Comparison of ENCODE assay signal across 1 cellular context in the genomic region with DNA sequence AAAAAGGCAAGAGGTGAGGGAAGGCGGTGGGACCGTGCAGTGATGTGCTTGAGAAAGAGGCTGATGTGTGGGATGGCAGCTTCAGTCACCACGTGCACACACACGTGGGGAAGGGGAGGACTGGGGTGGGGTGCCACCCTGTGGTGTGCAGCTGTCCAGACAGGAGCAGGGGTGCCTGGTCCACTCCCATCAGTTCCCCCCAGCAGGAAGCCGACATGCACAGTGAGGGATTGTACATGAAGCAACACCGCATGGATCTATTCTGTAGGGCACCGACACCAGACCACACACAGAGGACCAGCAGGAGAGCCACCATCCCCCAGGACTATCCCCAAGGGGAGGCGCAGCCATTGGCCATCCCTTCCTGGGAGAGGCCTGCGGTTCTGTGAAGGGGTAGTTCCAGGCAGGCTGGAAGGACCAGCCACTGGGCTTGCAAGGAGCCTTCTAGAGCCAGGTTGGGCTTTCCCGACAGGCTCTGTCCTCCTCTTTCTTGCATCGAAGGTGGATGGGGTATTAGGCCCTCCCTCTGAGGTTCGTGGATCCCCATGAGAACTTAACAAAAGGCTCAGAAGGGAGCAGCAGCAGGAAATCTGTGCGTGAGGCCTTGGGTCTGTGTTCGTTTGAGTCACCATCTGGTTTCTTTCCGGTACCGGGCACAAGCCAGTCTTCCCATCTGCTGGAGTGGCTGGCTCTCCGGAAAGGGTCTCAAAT.
TF ChIP-seq lines count a peak whose summit lies in the region.

No MANE protein-coding gene starts in this region.

TF ChIP-seq in GM23338, 12 proteins besides CTCF, POLR2A, EP300 and RAD21 (continued from another document):
- TF ChIP-seq, protein P1, sequence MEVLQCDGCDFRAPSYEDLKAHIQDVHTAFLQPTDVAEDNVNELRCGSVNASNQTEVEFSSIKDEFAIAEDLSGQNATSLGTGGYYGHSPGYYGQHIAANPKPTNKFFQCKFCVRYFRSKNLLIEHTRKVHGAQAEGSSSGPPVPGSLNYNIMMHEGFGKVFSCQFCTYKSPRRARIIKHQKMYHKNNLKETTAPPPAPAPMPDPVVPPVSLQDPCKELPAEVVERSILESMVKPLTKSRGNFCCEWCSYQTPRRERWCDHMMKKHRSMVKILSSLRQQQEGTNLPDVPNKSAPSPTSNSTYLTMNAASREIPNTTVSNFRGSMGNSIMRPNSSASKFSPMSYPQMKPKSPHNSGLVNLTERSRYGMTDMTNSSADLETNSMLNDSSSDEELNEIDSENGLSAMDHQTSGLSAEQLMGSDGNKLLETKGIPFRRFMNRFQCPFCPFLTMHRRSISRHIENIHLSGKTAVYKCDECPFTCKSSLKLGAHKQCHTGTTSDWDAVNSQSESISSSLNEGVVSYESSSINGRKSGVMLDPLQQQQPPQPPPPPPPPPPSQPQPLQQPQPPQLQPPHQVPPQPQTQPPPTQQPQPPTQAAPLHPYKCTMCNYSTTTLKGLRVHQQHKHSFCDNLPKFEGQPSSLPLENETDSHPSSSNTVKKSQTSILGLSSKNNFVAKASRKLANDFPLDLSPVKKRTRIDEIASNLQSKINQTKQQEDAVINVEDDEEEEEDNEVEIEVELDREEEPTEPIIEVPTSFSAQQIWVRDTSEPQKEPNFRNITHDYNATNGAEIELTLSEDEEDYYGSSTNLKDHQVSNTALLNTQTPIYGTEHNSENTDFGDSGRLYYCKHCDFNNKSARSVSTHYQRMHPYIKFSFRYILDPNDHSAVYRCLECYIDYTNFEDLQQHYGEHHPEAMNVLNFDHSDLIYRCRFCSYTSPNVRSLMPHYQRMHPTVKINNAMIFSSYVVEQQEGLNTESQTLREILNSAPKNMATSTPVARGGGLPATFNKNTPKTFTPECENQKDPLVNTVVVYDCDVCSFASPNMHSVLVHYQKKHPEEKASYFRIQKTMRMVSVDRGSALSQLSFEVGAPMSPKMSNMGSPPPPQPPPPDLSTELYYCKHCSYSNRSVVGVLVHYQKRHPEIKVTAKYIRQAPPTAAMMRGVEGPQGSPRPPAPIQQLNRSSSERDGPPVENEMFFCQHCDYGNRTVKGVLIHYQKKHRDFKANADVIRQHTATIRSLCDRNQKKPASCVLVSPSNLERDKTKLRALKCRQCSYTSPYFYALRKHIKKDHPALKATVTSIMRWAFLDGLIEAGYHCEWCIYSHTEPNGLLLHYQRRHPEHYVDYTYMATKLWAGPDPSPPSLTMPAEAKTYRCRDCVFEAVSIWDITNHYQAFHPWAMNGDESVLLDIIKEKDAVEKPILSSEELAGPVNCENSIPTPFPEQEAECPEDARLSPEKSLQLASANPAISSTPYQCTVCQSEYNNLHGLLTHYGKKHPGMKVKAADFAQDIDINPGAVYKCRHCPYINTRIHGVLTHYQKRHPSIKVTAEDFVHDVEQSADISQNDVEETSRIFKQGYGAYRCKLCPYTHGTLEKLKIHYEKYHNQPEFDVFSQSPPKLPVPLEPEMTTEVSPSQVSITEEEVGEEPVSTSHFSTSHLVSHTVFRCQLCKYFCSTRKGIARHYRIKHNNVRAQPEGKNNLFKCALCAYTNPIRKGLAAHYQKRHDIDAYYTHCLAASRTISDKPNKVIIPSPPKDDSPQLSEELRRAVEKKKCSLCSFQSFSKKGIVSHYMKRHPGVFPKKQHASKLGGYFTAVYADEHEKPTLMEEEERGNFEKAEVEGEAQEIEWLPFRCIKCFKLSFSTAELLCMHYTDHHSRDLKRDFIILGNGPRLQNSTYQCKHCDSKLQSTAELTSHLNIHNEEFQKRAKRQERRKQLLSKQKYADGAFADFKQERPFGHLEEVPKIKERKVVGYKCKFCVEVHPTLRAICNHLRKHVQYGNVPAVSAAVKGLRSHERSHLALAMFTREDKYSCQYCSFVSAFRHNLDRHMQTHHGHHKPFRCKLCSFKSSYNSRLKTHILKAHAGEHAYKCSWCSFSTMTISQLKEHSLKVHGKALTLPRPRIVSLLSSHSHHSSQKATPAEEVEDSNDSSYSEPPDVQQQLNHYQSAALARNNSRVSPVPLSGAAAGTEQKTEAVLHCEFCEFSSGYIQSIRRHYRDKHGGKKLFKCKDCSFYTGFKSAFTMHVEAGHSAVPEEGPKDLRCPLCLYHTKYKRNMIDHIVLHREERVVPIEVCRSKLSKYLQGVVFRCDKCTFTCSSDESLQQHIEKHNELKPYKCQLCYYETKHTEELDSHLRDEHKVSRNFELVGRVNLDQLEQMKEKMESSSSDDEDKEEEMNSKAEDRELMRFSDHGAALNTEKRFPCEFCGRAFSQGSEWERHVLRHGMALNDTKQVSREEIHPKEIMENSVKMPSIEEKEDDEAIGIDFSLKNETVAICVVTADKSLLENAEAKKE (CRISPR knock-in tag; IDR thresholded peaks at IDR 0.05), result no peak
- TF ChIP-seq CREB1 (CRISPR knock-in tag; IDR thresholded peaks at IDR 0.05; ENCODE audit: low read depth) (no peak), STAT1 (IDR thresholded peaks at IDR 0.05; ENCODE audit: unreplicated experiment) (no peak), ZNF114 (CRISPR knock-in tag; IDR thresholded peaks at IDR 0.05) (no peak), ETS1 (IDR thresholded peaks at IDR 0.05) (no peak), JUNB (IDR thresholded peaks at IDR 0.05; ENCODE audit: unreplicated experiment) (no peak), EZH2 (IDR thresholded peaks at IDR 0.05; ENCODE audit: low read depth, unreplicated experiment) (no peak), REST (IDR thresholded peaks at IDR 0.05; ENCODE audit: unreplicated experiment) (no peak), NANOG (IDR thresholded peaks at IDR 0.05; ENCODE audit: borderline replicate concordance) (no peak), POLR2AphosphoS5 (IDR thresholded peaks at IDR 0.05; ENCODE audit: low read depth) (no peak), ZNF331 (CRISPR knock-in tag; IDR thresholded peaks at IDR 0.05; ENCODE audit: low read depth) (no peak)
